ENCODE assay signal across 15 cellular contexts in genomic region chr10:70362357-70362756, GRCh38. TPM values are rescaled to one million over a fixed set of nuclear protein-coding genes. Genes with fewer than 3 reads are reported as not detected.
DNase-seq lines count a peak whose midpoint lies in the region; ATAC-seq and TF ChIP-seq lines count a peak whose summit lies in the region.
"Had no signal": no experiment of that assay in that cellular context is flagged by ENCODE, and none has a peak within 500 bp of the region (broad histone marks: within the 10 kb centered on the region; RNA-seq: fewer than 3 reads in every experiment).

No MANE protein-coding gene starts in this region.

- H3K9me3 Mint-ChIP-seq in CD14-positive monocyte (peaks cover 0 to 2% (median 0%) of the 10 kb centered on the region in 7 donors), Calu3 (ENCODE audit: low read depth, unreplicated experiment) (no peaks in the 10 kb centered on the region)
- no peaks in the 10 kb centered on the region for H3K9me3 Mint-ChIP-seq in stimulated activated memory B cell treated with anti-CD40 and anti-IgM and Interleukin-4, amounts not matched to agents 10 μg/mL and 1 μg/mL and 100 μg/mL, for 72 hours

- no peak overlapping the region for H3K4me3 Mint-ChIP-seq in CD14-positive monocyte
- H3K4me3 Mint-ChIP-seq in stimulated activated memory B cell treated with anti-CD40 and anti-IgM and Interleukin-4, amounts not matched to agents 10 μg/mL and 1 μg/mL and 100 μg/mL, for 72 hours = no peak overlapping the region
- H3K4me3 Mint-ChIP-seq in Calu3 (ENCODE audit: low read depth, unreplicated experiment) = no peak overlapping the region
- H3K4me3 Mint-ChIP-seq: B cell had no signal

- CTCF ChIA-PET in Calu3 (lab: Charles Lee) = interaction anchor here (0.7 to 0.9 kb wide), 3 partner anchors 14 to 181 kb away, joined by 3 to 4 read pairs (median 3); no protein-coding TSS in a partner anchor

- DNase-seq in CD14-positive monocyte (ENCODE audit: low spot score) (no peak), kidney tubule cell (ENCODE audit: low spot score) (no peak), OCI-M2 (lab: John Stamatoyannopoulos, UW; ENCODE audit: unreplicated experiment) (no peak), Calu3 (no peak)
- DNase-seq: DMS 273 treated with DMSO at 0.1 percent for 48 hours, HCEC 1CT, Kasumi-1, NCI-H1048, NCI-H1694 treated with DMSO at 0.1 percent for 48 hours, NCI-H748 treated with DMSO at 0.1 percent for 48 hours, SHP77 treated with DMSO at 0.1 percent for 48 hours had no signal

- H3K27ac ChIP-seq in VCaP = peak overlapping the region; percentile 14; the same call in 1 of the 2 replicates

- H3K4me1 Mint-ChIP-seq in CD14-positive monocyte (peaks cover 50% of the 10 kb centered on the region), Calu3 (ENCODE audit: low read depth, unreplicated experiment) (peaks cover 9% of the 10 kb centered on the region)
- peaks cover 48% of the 10 kb centered on the region for H3K4me1 Mint-ChIP-seq in stimulated activated memory B cell treated with anti-CD40 and anti-IgM and Interleukin-4, amounts not matched to agents 10 μg/mL and 1 μg/mL and 100 μg/mL, for 72 hours

- H3K27me3 Mint-ChIP-seq in CD14-positive monocyte (ENCODE audit: low read depth in 3 of 3) (peaks cover 0 to 2% (median 2%) of the 10 kb centered on the region in 3 donors), Calu3 (ENCODE audit: unreplicated experiment) (no peaks in the 10 kb centered on the region)
- peaks cover 26% of the 10 kb centered on the region for H3K27me3 Mint-ChIP-seq in stimulated activated memory B cell treated with anti-CD40 and anti-IgM and Interleukin-4, amounts not matched to agents 10 μg/mL and 1 μg/mL and 100 μg/mL, for 72 hours

- BruUV-seq in Calu3 (replicated peaks; lab: Mats Ljungman, UMichigan) = no TSS peak

- peak overlapping the region in 5 of 7 donors; percentile 51 to 76 (median 65) for H3K27ac Mint-ChIP-seq in CD14-positive monocyte
- H3K27ac Mint-ChIP-seq in stimulated activated memory B cell treated with anti-CD40 and anti-IgM and Interleukin-4, amounts not matched to agents 10 μg/mL and 1 μg/mL and 100 μg/mL, for 72 hours = peak overlapping the region; percentile 61
- no peak overlapping the region for H3K27ac Mint-ChIP-seq in Calu3 (ENCODE audit: unreplicated experiment)
- H3K27ac Mint-ChIP-seq: B cell had no signal

- H3K36me3 Mint-ChIP-seq in CD14-positive monocyte (peaks cover 5 to 8% of the 10 kb centered on the region in 2 donors), Calu3 (ENCODE audit: insufficient read depth, unreplicated experiment) (no peaks in the 10 kb centered on the region)
- no peaks in the 10 kb centered on the region for H3K36me3 Mint-ChIP-seq in stimulated activated memory B cell treated with anti-CD40 and anti-IgM and Interleukin-4, amounts not matched to agents 10 μg/mL and 1 μg/mL and 100 μg/mL, for 72 hours

- peak; percentile 35 for ATAC-seq in HG02798 (IDR thresholded peaks at IDR 0.05; ENCODE audit: poor library complexity, unreplicated experiment)
- ATAC-seq in stimulated activated memory B cell treated with anti-CD40 and anti-IgM and Interleukin-4, amounts not matched to agents 10 μg/mL and 1 μg/mL and 100 μg/mL, for 72 hours = peak; percentile 84

- TF ChIP-seq CTCF in CD14-positive monocyte (IDR thresholded peaks at IDR 0.05) = no peak
- TF ChIP-seq CTCF in VCaP (conservative IDR thresholded peaks at IDR 0.05) = no peak
- no peak for TF ChIP-seq CTCF in Calu3 (IDR thresholded peaks at IDR 0.05; ENCODE audit: unreplicated experiment)

- intact Hi-C loops in CD14-positive monocyte (cut with micrococcal nuclease) = loop anchor here (5.0 kb wide), 2 partner anchors 90 to 140 kb away; no protein-coding TSS in a partner anchor
- intact Hi-C loops in Calu3 (cut with micrococcal nuclease; ENCODE audit: unreplicated experiment) = no loop called here

RNA-seq across cellular contexts. Expression of gene LRRC20, which starts 20.1 kb away (rescaled TPM):
- 1 to 10 TPM; 1.2 to 1.3 TPM for polyA plus RNA-seq in CD14-positive monocyte
- total RNA-seq in Calu3 (2022) = 34.4 and 37.1 TPM in 2 replicates

RNA-seq across cellular contexts. Expression of gene EIF4EBP2, which starts 41.6 kb away (rescaled TPM):
- 10 to 100 TPM; 73.4 to 93.8 TPM for polyA plus RNA-seq in CD14-positive monocyte
- total RNA-seq in Calu3 (2022) = 53.1 and 54.7 TPM in 2 replicates
